In the genomic region with DNA sequence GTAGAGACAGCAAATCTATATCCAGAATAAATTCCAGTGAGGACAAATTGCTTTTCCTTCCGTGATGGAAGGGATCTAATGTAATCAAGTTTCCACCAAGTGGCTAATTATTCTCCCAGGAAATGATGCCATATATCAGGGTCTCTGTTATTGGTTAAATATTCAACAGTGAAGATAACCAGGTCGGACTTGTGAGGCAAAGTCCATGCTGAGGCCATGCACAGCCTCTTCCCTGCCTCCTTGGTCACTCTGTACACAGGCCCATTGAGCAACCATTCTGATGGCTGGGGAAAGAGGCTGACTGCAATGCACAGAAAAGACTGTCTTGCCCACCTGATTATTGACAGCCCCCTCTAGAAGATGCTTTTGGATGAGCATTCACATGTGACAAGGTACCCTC, we compare ENCODE assay signal across 1 cellular context.
A peak's percentile ranks its signal among the peaks of the same experiment; 100 is the strongest.
TF ChIP-seq lines count a peak whose summit lies in the region.

No MANE protein-coding gene starts in this region.

TF ChIP-seq in HepG2, 621 proteins besides CTCF, POLR2A, EP300 and RAD21 (continued from another document and continues in another):
- TF ChIP-seq ZFP36 (IDR thresholded peaks at IDR 0.05; ENCODE audit: borderline replicate concordance, low read depth, low read length, partially characterized antibody) (no peak), ATAD3A (CRISPR knock-in tag; IDR thresholded peaks at IDR 0.05) (no peak), THYN1 (CRISPR knock-in tag; IDR thresholded peaks at IDR 0.05; ENCODE audit: borderline replicate concordance, low read depth) (no peak), HDAC1 (CRISPR knock-in tag; IDR thresholded peaks at IDR 0.05) (no peak), ZNF652 (CRISPR knock-in tag; IDR thresholded peaks at IDR 0.05; ENCODE audit: borderline replicate concordance, low read depth) (peak; percentile 18; the same call in 1 of the 2 replicates), TCF7L2 (IDR thresholded peaks at IDR 0.05; ENCODE audit: low read depth, low read length) (no peak), HOXA7 (CRISPR knock-in tag; IDR thresholded peaks at IDR 0.05) (no peak), CEBPB (IDR thresholded peaks at IDR 0.05; ENCODE audit: borderline replicate concordance, low read depth, low read length) (peak; percentile 89), ZNF20 (CRISPR knock-in tag; IDR thresholded peaks at IDR 0.05) (no peak), ZNF577 (CRISPR knock-in tag; IDR thresholded peaks at IDR 0.05; ENCODE audit: borderline replicate concordance, low read depth) (no peak), TBP (CRISPR knock-in tag; IDR thresholded peaks at IDR 0.05) (no peak), KLF6 (CRISPR knock-in tag; IDR thresholded peaks at IDR 0.05) (no peak), THAP7 (CRISPR knock-in tag; IDR thresholded peaks at IDR 0.05) (no peak), FOXO1 (CRISPR knock-in tag; IDR thresholded peaks at IDR 0.05) (peak; percentile 76), TCF7 (IDR thresholded peaks at IDR 0.05; ENCODE audit: low read depth) (no peak), SOX13 (IDR thresholded peaks at IDR 0.05) (no peak), SOX13 (CRISPR knock-in tag; conservative IDR thresholded peaks at IDR 0.05 in 1 of 2, IDR thresholded peaks at IDR 0.05 in 1 of 2) (peak in 1 of 2 experiments; percentile 42; a peak in 1 of 4 replicates), HES4 (CRISPR knock-in tag; IDR thresholded peaks at IDR 0.05; ENCODE audit: borderline replicate concordance) (no peak), JARID2 (CRISPR knock-in tag; IDR thresholded peaks at IDR 0.05; ENCODE audit: insufficient replicate concordance) (no peak), TOPORS (CRISPR knock-in tag; IDR thresholded peaks at IDR 0.05) (0 out of 2 replicates have a peak, but pooled peaks have one; percentile 33), ZNF121 (CRISPR knock-in tag; IDR thresholded peaks at IDR 0.05) (no peak), ZNF703 (CRISPR knock-in tag; IDR thresholded peaks at IDR 0.05; ENCODE audit: borderline replicate concordance) (no peak), RFX3 (CRISPR knock-in tag; IDR thresholded peaks at IDR 0.05) (no peak), ZSCAN12 (CRISPR knock-in tag; IDR thresholded peaks at IDR 0.05) (no peak), CBX2 (IDR thresholded peaks at IDR 0.05; ENCODE audit: low read depth, low read length) (no peak), CBX2 (CRISPR knock-in tag; IDR thresholded peaks at IDR 0.05; ENCODE audit: low read depth) (no peak), ZNF672 (CRISPR knock-in tag; IDR thresholded peaks at IDR 0.05) (no peak), MXD3 (CRISPR knock-in tag; IDR thresholded peaks at IDR 0.05) (no peak), KLF9 (CRISPR knock-in tag; IDR thresholded peaks at IDR 0.05; ENCODE audit: low read depth) (no peak), TBL1XR1 (IDR thresholded peaks at IDR 0.05; ENCODE audit: borderline replicate concordance, low read length, partially characterized antibody) (no peak), ZNF530 (CRISPR knock-in tag; IDR thresholded peaks at IDR 0.05; ENCODE audit: low read depth) (no peak), ZNF274 (CRISPR knock-in tag; IDR thresholded peaks at IDR 0.05) (no peak), SALL2 (CRISPR knock-in tag; IDR thresholded peaks at IDR 0.05) (no peak), ZNF275 (CRISPR knock-in tag; IDR thresholded peaks at IDR 0.05; ENCODE audit: borderline replicate concordance) (no peak), ZNF180 (CRISPR knock-in tag; IDR thresholded peaks at IDR 0.05; ENCODE audit: borderline replicate concordance, low read depth) (no peak), ZNF576 (CRISPR knock-in tag; IDR thresholded peaks at IDR 0.05) (no peak), ZNF816 (CRISPR knock-in tag; IDR thresholded peaks at IDR 0.05; ENCODE audit: borderline replicate concordance) (no peak), MED1 (CRISPR knock-in tag; IDR thresholded peaks at IDR 0.05) (peak; percentile 73), SMAD9 (CRISPR knock-in tag; IDR thresholded peaks at IDR 0.05) (no peak), HNRNPH1 (optimal IDR thresholded peaks at IDR 0.05; ENCODE audit: low read depth, low read length) (no peak), NBN (conservative IDR thresholded peaks at IDR 0.05) (no peak), ZNF562 (CRISPR knock-in tag; IDR thresholded peaks at IDR 0.05; ENCODE audit: borderline replicate concordance) (no peak), ZNF446 (CRISPR knock-in tag; IDR thresholded peaks at IDR 0.05) (no peak), RORA (CRISPR knock-in tag; IDR thresholded peaks at IDR 0.05) (no peak), TSC22D2 (CRISPR knock-in tag; IDR thresholded peaks at IDR 0.05; ENCODE audit: borderline replicate concordance) (no peak), ZFP82 (CRISPR knock-in tag; IDR thresholded peaks at IDR 0.05; ENCODE audit: borderline replicate concordance) (no peak), SRF (IDR thresholded peaks at IDR 0.05; ENCODE audit: low read depth, low read length) (no peak), XRCC5 (optimal IDR thresholded peaks at IDR 0.05; ENCODE audit: low read length) (no peak), KDM6A (CRISPR knock-in tag; IDR thresholded peaks at IDR 0.05; ENCODE audit: low read depth) (peak; percentile 88), ZNF770 (CRISPR knock-in tag; IDR thresholded peaks at IDR 0.05) (peak; percentile 90)
- TF ChIP-seq, protein P1, sequence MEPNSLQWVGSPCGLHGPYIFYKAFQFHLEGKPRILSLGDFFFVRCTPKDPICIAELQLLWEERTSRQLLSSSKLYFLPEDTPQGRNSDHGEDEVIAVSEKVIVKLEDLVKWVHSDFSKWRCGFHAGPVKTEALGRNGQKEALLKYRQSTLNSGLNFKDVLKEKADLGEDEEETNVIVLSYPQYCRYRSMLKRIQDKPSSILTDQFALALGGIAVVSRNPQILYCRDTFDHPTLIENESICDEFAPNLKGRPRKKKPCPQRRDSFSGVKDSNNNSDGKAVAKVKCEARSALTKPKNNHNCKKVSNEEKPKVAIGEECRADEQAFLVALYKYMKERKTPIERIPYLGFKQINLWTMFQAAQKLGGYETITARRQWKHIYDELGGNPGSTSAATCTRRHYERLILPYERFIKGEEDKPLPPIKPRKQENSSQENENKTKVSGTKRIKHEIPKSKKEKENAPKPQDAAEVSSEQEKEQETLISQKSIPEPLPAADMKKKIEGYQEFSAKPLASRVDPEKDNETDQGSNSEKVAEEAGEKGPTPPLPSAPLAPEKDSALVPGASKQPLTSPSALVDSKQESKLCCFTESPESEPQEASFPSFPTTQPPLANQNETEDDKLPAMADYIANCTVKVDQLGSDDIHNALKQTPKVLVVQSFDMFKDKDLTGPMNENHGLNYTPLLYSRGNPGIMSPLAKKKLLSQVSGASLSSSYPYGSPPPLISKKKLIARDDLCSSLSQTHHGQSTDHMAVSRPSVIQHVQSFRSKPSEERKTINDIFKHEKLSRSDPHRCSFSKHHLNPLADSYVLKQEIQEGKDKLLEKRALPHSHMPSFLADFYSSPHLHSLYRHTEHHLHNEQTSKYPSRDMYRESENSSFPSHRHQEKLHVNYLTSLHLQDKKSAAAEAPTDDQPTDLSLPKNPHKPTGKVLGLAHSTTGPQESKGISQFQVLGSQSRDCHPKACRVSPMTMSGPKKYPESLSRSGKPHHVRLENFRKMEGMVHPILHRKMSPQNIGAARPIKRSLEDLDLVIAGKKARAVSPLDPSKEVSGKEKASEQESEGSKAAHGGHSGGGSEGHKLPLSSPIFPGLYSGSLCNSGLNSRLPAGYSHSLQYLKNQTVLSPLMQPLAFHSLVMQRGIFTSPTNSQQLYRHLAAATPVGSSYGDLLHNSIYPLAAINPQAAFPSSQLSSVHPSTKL (CRISPR knock-in tag; IDR thresholded peaks at IDR 0.05) = peak; percentile 68
- TF ChIP-seq, protein P2, sequence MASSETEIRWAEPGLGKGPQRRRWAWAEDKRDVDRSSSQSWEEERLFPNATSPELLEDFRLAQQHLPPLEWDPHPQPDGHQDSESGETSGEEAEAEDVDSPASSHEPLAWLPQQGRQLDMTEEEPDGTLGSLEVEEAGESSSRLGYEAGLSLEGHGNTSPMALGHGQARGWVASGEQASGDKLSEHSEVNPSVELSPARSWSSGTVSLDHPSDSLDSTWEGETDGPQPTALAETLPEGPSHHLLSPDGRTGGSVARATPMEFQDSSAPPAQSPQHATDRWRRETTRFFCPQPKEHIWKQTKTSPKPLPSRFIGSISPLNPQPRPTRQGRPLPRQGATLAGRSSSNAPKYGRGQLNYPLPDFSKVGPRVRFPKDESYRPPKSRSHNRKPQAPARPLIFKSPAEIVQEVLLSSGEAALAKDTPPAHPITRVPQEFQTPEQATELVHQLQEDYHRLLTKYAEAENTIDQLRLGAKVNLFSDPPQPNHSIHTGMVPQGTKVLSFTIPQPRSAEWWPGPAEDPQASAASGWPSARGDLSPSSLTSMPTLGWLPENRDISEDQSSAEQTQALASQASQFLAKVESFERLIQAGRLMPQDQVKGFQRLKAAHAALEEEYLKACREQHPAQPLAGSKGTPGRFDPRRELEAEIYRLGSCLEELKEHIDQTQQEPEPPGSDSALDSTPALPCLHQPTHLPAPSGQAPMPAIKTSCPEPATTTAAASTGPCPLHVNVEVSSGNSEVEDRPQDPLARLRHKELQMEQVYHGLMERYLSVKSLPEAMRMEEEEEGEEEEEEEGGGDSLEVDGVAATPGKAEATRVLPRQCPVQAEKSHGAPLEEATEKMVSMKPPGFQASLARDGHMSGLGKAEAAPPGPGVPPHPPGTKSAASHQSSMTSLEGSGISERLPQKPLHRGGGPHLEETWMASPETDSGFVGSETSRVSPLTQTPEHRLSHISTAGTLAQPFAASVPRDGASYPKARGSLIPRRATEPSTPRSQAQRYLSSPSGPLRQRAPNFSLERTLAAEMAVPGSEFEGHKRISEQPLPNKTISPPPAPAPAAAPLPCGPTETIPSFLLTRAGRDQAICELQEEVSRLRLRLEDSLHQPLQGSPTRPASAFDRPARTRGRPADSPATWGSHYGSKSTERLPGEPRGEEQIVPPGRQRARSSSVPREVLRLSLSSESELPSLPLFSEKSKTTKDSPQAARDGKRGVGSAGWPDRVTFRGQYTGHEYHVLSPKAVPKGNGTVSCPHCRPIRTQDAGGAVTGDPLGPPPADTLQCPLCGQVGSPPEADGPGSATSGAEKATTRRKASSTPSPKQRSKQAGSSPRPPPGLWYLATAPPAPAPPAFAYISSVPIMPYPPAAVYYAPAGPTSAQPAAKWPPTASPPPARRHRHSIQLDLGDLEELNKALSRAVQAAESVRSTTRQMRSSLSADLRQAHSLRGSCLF (CRISPR knock-in tag; IDR thresholded peaks at IDR 0.05; ENCODE audit: borderline replicate concordance) = no peak
- TF ChIP-seq, protein P3, sequence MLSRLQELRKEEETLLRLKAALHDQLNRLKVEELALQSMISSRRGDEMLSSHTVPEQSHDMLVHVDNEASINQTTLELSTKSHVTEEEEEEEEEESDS (CRISPR knock-in tag; IDR thresholded peaks at IDR 0.05; ENCODE audit: borderline replicate concordance) = no peak
- TF ChIP-seq, protein P4, sequence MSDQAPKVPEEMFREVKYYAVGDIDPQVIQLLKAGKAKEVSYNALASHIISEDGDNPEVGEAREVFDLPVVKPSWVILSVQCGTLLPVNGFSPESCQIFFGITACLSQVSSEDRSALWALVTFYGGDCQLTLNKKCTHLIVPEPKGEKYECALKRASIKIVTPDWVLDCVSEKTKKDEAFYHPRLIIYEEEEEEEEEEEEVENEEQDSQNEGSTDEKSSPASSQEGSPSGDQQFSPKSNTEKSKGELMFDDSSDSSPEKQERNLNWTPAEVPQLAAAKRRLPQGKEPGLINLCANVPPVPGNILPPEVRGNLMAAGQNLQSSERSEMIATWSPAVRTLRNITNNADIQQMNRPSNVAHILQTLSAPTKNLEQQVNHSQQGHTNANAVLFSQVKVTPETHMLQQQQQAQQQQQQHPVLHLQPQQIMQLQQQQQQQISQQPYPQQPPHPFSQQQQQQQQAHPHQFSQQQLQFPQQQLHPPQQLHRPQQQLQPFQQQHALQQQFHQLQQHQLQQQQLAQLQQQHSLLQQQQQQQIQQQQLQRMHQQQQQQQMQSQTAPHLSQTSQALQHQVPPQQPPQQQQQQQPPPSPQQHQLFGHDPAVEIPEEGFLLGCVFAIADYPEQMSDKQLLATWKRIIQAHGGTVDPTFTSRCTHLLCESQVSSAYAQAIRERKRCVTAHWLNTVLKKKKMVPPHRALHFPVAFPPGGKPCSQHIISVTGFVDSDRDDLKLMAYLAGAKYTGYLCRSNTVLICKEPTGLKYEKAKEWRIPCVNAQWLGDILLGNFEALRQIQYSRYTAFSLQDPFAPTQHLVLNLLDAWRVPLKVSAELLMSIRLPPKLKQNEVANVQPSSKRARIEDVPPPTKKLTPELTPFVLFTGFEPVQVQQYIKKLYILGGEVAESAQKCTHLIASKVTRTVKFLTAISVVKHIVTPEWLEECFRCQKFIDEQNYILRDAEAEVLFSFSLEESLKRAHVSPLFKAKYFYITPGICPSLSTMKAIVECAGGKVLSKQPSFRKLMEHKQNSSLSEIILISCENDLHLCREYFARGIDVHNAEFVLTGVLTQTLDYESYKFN (CRISPR knock-in tag; conservative IDR thresholded peaks at IDR 0.05) = peak; percentile 84
